1 cellular context compared by ENCODE assay signal in genomic region chr14:54488646-54489317, GRCh38.
TF ChIP-seq lines count a peak whose summit lies in the region.

TSS of gene GMFB (minus strand) at chr14:54488980. CDS start at chr14:54488927, 53 bp downstream.

TF ChIP-seq in HepG2, 621 proteins besides CTCF, POLR2A, EP300 and RAD21 (continued from another document and continues in another):
- TF ChIP-seq HBP1 (CRISPR knock-in tag; IDR thresholded peaks at IDR 0.05; ENCODE audit: low read depth): peak; percentile 31; the same call in 1 of the 2 replicates
- TF ChIP-seq GFI1 (CRISPR knock-in tag; IDR thresholded peaks at IDR 0.05; ENCODE audit: borderline replicate concordance): no peak
- TF ChIP-seq, protein P1, sequence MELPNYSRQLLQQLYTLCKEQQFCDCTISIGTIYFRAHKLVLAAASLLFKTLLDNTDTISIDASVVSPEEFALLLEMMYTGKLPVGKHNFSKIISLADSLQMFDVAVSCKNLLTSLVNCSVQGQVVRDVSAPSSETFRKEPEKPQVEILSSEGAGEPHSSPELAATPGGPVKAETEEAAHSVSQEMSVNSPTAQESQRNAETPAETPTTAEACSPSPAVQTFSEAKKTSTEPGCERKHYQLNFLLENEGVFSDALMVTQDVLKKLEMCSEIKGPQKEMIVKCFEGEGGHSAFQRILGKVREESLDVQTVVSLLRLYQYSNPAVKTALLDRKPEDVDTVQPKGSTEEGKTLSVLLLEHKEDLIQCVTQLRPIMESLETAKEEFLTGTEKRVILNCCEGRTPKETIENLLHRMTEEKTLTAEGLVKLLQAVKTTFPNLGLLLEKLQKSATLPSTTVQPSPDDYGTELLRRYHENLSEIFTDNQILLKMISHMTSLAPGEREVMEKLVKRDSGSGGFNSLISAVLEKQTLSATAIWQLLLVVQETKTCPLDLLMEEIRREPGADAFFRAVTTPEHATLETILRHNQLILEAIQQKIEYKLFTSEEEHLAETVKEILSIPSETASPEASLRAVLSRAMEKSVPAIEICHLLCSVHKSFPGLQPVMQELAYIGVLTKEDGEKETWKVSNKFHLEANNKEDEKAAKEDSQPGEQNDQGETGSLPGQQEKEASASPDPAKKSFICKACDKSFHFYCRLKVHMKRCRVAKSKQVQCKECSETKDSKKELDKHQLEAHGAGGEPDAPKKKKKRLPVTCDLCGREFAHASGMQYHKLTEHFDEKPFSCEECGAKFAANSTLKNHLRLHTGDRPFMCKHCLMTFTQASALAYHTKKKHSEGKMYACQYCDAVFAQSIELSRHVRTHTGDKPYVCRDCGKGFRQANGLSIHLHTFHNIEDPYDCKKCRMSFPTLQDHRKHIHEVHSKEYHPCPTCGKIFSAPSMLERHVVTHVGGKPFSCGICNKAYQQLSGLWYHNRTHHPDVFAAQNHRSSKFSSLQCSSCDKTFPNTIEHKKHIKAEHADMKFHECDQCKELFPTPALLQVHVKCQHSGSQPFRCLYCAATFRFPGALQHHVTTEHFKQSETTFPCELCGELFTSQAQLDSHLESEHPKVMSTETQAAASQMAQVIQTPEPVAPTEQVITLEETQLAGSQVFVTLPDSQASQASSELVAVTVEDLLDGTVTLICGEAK (IDR thresholded peaks at IDR 0.05): no peak
- TF ChIP-seq, protein P1 (CRISPR knock-in tag; IDR thresholded peaks at IDR 0.05): no peak; the same call in 1 of the 2 replicates
- no peak for TF ChIP-seq CHCHD3 (CRISPR knock-in tag; IDR thresholded peaks at IDR 0.05)
- peak; percentile 12; the same call in 1 of the 2 replicates for TF ChIP-seq RARA (CRISPR knock-in tag; IDR thresholded peaks at IDR 0.05)
- TF ChIP-seq SALL1 (CRISPR knock-in tag; IDR thresholded peaks at IDR 0.05): peak; percentile 76
- TF ChIP-seq ARNT2 (CRISPR knock-in tag; IDR thresholded peaks at IDR 0.05; ENCODE audit: low read depth): no peak
- TF ChIP-seq ZNF496 (CRISPR knock-in tag; IDR thresholded peaks at IDR 0.05; ENCODE audit: insufficient replicate concordance): no peak
- TF ChIP-seq JUN (CRISPR knock-in tag; IDR thresholded peaks at IDR 0.05): peak; percentile 51; the same call in 1 of the 2 replicates
- no peak for TF ChIP-seq HMGA1 (CRISPR knock-in tag; conservative IDR thresholded peaks at IDR 0.05)
- TF ChIP-seq SIN3B (IDR thresholded peaks at IDR 0.05; ENCODE audit: low read length): no peak
- peak; percentile 95 for TF ChIP-seq ZMYM4 (CRISPR knock-in tag; IDR thresholded peaks at IDR 0.05)
- TF ChIP-seq ZNF749 (CRISPR knock-in tag; IDR thresholded peaks at IDR 0.05; ENCODE audit: borderline replicate concordance): no peak
- no peak for TF ChIP-seq NBN (conservative IDR thresholded peaks at IDR 0.05)
- peak; percentile 65; the same call in 1 of the 2 replicates for TF ChIP-seq ZSCAN20 (CRISPR knock-in tag; IDR thresholded peaks at IDR 0.05; ENCODE audit: borderline replicate concordance)
- TF ChIP-seq ZNF598 (CRISPR knock-in tag; IDR thresholded peaks at IDR 0.05; ENCODE audit: borderline replicate concordance): no peak
- TF ChIP-seq ZNF850 (CRISPR knock-in tag; conservative IDR thresholded peaks at IDR 0.05): peak; percentile 57; the same call in 1 of the 2 replicates
- TF ChIP-seq SETDB1 (CRISPR knock-in tag; IDR thresholded peaks at IDR 0.05; ENCODE audit: borderline replicate concordance): no peak
- no peak for TF ChIP-seq KIAA2018 (CRISPR knock-in tag; IDR thresholded peaks at IDR 0.05; ENCODE audit: borderline replicate concordance)
- no peak for TF ChIP-seq ZNF136 (CRISPR knock-in tag; IDR thresholded peaks at IDR 0.05; ENCODE audit: low read depth)
- TF ChIP-seq FLYWCH1 (CRISPR knock-in tag; IDR thresholded peaks at IDR 0.05): no peak
- TF ChIP-seq RBFOX2 (IDR thresholded peaks at IDR 0.05; ENCODE audit: low read depth, low read length): peak; percentile 90
- no peak for TF ChIP-seq NR2F6 (IDR thresholded peaks at IDR 0.05)
- TF ChIP-seq NR2F6 (CRISPR knock-in tag; IDR thresholded peaks at IDR 0.05): no peak
- no peak for TF ChIP-seq SCMH1 (CRISPR knock-in tag; IDR thresholded peaks at IDR 0.05; ENCODE audit: borderline replicate concordance)
- TF ChIP-seq NR1H2 (CRISPR knock-in tag; IDR thresholded peaks at IDR 0.05; ENCODE audit: borderline replicate concordance, low read depth): no peak
- TF ChIP-seq ZNF205 (CRISPR knock-in tag; IDR thresholded peaks at IDR 0.05): no peak
- no peak; the same call in 1 of the 2 replicates for TF ChIP-seq ZNF556 (CRISPR knock-in tag; IDR thresholded peaks at IDR 0.05; ENCODE audit: borderline replicate concordance)
- 0 out of 2 replicates have a peak, but pooled peaks have one; percentile 16 for TF ChIP-seq ZBTB42 (CRISPR knock-in tag; IDR thresholded peaks at IDR 0.05)
- TF ChIP-seq, protein P2, sequence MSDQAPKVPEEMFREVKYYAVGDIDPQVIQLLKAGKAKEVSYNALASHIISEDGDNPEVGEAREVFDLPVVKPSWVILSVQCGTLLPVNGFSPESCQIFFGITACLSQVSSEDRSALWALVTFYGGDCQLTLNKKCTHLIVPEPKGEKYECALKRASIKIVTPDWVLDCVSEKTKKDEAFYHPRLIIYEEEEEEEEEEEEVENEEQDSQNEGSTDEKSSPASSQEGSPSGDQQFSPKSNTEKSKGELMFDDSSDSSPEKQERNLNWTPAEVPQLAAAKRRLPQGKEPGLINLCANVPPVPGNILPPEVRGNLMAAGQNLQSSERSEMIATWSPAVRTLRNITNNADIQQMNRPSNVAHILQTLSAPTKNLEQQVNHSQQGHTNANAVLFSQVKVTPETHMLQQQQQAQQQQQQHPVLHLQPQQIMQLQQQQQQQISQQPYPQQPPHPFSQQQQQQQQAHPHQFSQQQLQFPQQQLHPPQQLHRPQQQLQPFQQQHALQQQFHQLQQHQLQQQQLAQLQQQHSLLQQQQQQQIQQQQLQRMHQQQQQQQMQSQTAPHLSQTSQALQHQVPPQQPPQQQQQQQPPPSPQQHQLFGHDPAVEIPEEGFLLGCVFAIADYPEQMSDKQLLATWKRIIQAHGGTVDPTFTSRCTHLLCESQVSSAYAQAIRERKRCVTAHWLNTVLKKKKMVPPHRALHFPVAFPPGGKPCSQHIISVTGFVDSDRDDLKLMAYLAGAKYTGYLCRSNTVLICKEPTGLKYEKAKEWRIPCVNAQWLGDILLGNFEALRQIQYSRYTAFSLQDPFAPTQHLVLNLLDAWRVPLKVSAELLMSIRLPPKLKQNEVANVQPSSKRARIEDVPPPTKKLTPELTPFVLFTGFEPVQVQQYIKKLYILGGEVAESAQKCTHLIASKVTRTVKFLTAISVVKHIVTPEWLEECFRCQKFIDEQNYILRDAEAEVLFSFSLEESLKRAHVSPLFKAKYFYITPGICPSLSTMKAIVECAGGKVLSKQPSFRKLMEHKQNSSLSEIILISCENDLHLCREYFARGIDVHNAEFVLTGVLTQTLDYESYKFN (CRISPR knock-in tag; conservative IDR thresholded peaks at IDR 0.05): peak; percentile 60
- no peak for TF ChIP-seq ZNF782 (CRISPR knock-in tag; IDR thresholded peaks at IDR 0.05; ENCODE audit: borderline replicate concordance)
- 0 out of 2 replicates have a peak, but pooled peaks have one; percentile 26 for TF ChIP-seq ZNF543 (CRISPR knock-in tag; IDR thresholded peaks at IDR 0.05)
- TF ChIP-seq ZNF549 (CRISPR knock-in tag; IDR thresholded peaks at IDR 0.05): no peak
- TF ChIP-seq KDM6A (CRISPR knock-in tag; IDR thresholded peaks at IDR 0.05; ENCODE audit: low read depth): no peak
- TF ChIP-seq ZFP90 (CRISPR knock-in tag; IDR thresholded peaks at IDR 0.05; ENCODE audit: borderline replicate concordance): no peak
- no peak; the same call in 1 of the 2 replicates for TF ChIP-seq BCL3 (CRISPR knock-in tag; IDR thresholded peaks at IDR 0.05)
- TF ChIP-seq ZSCAN25 (CRISPR knock-in tag; IDR thresholded peaks at IDR 0.05): 0 out of 2 replicates have a peak, but pooled peaks have one; percentile 39
- no peak for TF ChIP-seq ZNF761 (CRISPR knock-in tag; conservative IDR thresholded peaks at IDR 0.05)
